8 cellular contexts compared by ENCODE assay signal in genomic region chr13:41054212-41054877, GRCh38. TPM values are rescaled to one million over a fixed set of nuclear protein-coding genes. Genes with fewer than 3 reads are reported as not detected.
DNase-seq lines count a peak whose midpoint lies in the region; ATAC-seq and TF ChIP-seq lines count a peak whose summit lies in the region.

No MANE protein-coding gene starts in this region.

- DNase-seq in NCI-H146 (lab: John Stamatoyannopoulos, UW): peak; percentile 19
- no peak for DNase-seq in NCI-H146 treated with DMSO at 0.1 percent for 48 hours (lab: John Stamatoyannopoulos, UW; ENCODE audit: unreplicated experiment)
- DNase-seq in HEK293T (ENCODE audit: extremely low spot score): peak; percentile 28
- DNase-seq in RWPE1 (ENCODE audit: low spot score): no peak
- DNase-seq in central memory CD4-positive, alpha-beta T cell: peak; percentile 48
- DNase-seq in right lobe of liver: no peak
- DNase-seq in thoracic aorta (ENCODE audit: low spot score): no peak

- no peak overlapping the region for H3K27ac ChIP-seq in RWPE1
- peak overlapping the region in 2 of 3 donors; percentile 73 to 89 for H3K27ac ChIP-seq in right lobe of liver
- peak overlapping the region; percentile 5 to 62 for H3K27ac ChIP-seq in thoracic aorta

- WGBS in right lobe of liver (ENCODE audit: insufficient coverage, low coverage, low lambda C conversion rate, missing lambda C conversion rate): 28% methylated on average over 9 of the region's 9 CpGs

- intact Hi-C loops in right lobe of liver (cut with DNase I): no loop called here

- TF ChIP-seq POLR2A in right lobe of liver (IDR thresholded peaks at IDR 0.05): no peak

- TF ChIP-seq CTCF in RWPE1 (conservative IDR thresholded peaks at IDR 0.05; ENCODE audit: low read depth) (peak; percentile 32; the same call in 1 of the 2 replicates), right lobe of liver (IDR thresholded peaks at IDR 0.05) (peak; percentile 45 to 58 (median 49)), thoracic aorta (IDR thresholded peaks at IDR 0.05) (peak; percentile 50)

- no peaks in the 10 kb centered on the region for H3K9me3 ChIP-seq in right lobe of liver
- no peaks in the 10 kb centered on the region for H3K9me3 ChIP-seq in thoracic aorta

- H3K27me3 ChIP-seq in right lobe of liver (no peaks in the 10 kb centered on the region), thoracic aorta (replicated peaks; ENCODE audit: insufficient read depth) (no peaks in the 10 kb centered on the region)

- peak; percentile 60 to 72 (median 67) for ATAC-seq in right lobe of liver
- ATAC-seq in thoracic aorta (ENCODE audit: insufficient number of reproducible peaks, low FRiP score, low read depth): no peak
- no peak for ATAC-seq in HG03097 (IDR thresholded peaks at IDR 0.05; ENCODE audit: low FRiP score, unreplicated experiment)

- CTCF ChIA-PET in HEK293T (lab: Yijun Ruan, JAX) (interaction anchor here (0.6 to 1.9 kb wide), 11 partner anchors 9 to 298 kb away, joined by 3 to 12 read pairs (median 3); no protein-coding TSS in a partner anchor), RWPE1 (lab: Yijun Ruan, JAX) (interaction anchor here (0.5 to 1.7 kb wide), 6 partner anchors 7 to 580 kb away, joined by 3 to 5 read pairs (median 3); no protein-coding TSS in a partner anchor)

- POLR2A ChIA-PET in HEK293T (lab: Yijun Ruan, JAX): no interaction called here
- POLR2A ChIA-PET in RWPE1 (lab: Yijun Ruan, JAX; ENCODE audit: low non-redundant PET): no interaction called here

- H3K36me3 ChIP-seq in right lobe of liver (no peaks in the 10 kb centered on the region), thoracic aorta (no peaks in the 10 kb centered on the region)

- H3K4me1 ChIP-seq in right lobe of liver: peaks cover 0 to 73% (median 20%) of the 10 kb centered on the region in 4 donors
- H3K4me1 ChIP-seq in thoracic aorta (ENCODE audit: control insufficient read depth in 1 of 2, low read depth in 2 of 2): peaks cover 51 to 81% of the 10 kb centered on the region in 2 donors

- no peak overlapping the region for H3K4me3 ChIP-seq in right lobe of liver
- peak overlapping the region; percentile 17 for H3K4me3 ChIP-seq in thoracic aorta

TF ChIP-seq in HEK293T, 16 proteins besides CTCF, POLR2A, EP300 and RAD21:
- no peak for TF ChIP-seq SP1 (IDR thresholded peaks at IDR 0.05)
- no peak for TF ChIP-seq HDGF (IDR thresholded peaks at IDR 0.05; ENCODE audit: borderline replicate concordance)
- no peak for TF ChIP-seq FOXA1 (IDR thresholded peaks at IDR 0.05)
- no peak for TF ChIP-seq FOXK2 (IDR thresholded peaks at IDR 0.05)
- no peak for TF ChIP-seq LEF1 (IDR thresholded peaks at IDR 0.05; ENCODE audit: borderline replicate concordance)
- no peak for TF ChIP-seq NFRKB (IDR thresholded peaks at IDR 0.05)
- no peak for TF ChIP-seq ARNT (IDR thresholded peaks at IDR 0.05)
- TF ChIP-seq L3MBTL2 (conservative IDR thresholded peaks at IDR 0.05): no peak
- no peak for TF ChIP-seq FOXM1 (IDR thresholded peaks at IDR 0.05; ENCODE audit: borderline replicate concordance)
- TF ChIP-seq SUZ12 (IDR thresholded peaks at IDR 0.05): no peak
- TF ChIP-seq ELF4 (IDR thresholded peaks at IDR 0.05): no peak
- TF ChIP-seq TARDBP (IDR thresholded peaks at IDR 0.05): no peak
- TF ChIP-seq ZNF384 (IDR thresholded peaks at IDR 0.05): no peak
- no peak for TF ChIP-seq CTBP1 (IDR thresholded peaks at IDR 0.05; ENCODE audit: borderline replicate concordance)
- TF ChIP-seq BHLHE40 (IDR thresholded peaks at IDR 0.05; ENCODE audit: borderline replicate concordance): no peak

RNA-seq across cellular contexts. Expression of gene WBP4, which starts 7.0 kb away (rescaled TPM):
- total RNA-seq in right lobe of liver (1 to 10 TPM; 3.8 to 6.9 (median 4.6) TPM), thoracic aorta (10 to 100 TPM; 11.1 to 16.5 TPM)

RNA-seq across cellular contexts. Expression of gene ELF1, which starts 35.2 kb away (rescaled TPM):
- 10 to 100 TPM; 24.1 to 35.4 (median 31.0) TPM for total RNA-seq in right lobe of liver
- 10 to 100 TPM; 54.7 to 99.9 TPM for total RNA-seq in thoracic aorta

Comparison
In these comparisons a context has a peak if more than half of its experiments do, and no peak if none do; other contexts are left out.
1. DNase-seq: peak in NCI-H146 (single experiment), HEK293T (single experiment) and central memory CD4-positive, alpha-beta T cell (single experiment); none in NCI-H146 treated with DMSO at 0.1 percent for 48 hours (single experiment), RWPE1 (single experiment), right lobe of liver (0 of 3) and thoracic aorta (single experiment).
2. ATAC-seq: peak in right lobe of liver (4 of 4); none in thoracic aorta (single experiment) and HG03097 (single experiment).
3. Peak in every context shown above with its lines, with median percentiles within 50 percentile points of each other: CTCF ChIP-seq.